36 cellular contexts compared by ENCODE assay signal in the genomic region with DNA sequence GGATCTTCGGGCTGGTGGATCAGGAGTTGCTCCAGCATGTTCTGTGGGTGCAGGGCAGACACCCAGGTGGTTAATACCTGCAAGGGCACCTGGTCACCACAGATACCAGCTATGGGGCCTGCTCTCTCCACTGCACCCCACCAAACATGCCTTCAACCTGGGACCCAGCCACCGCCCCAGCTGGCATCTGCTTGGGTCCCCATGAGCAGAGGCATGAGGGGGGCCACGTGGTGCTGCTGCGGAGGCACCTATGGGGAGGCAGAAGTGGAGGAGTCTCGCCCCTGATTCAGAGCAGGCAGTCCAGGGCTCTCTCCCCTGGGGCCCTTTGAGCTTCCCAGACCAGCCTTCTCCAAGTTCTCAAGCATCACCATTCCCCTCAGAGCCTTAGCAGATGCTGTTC. TPM values are rescaled to one million over a fixed set of nuclear protein-coding genes. Genes with fewer than 3 reads are reported as not detected.
"Had no signal": no experiment of that assay in that cellular context is flagged by ENCODE, and none has a peak within 500 bp of the region (broad histone marks: within the 10 kb centered on the region; RNA-seq: fewer than 3 reads in every experiment).

No MANE protein-coding gene starts in this region.

- H3K27ac Mint-ChIP-seq: activated B cell treated with CpG ODN at 0.5 μM for 24 hours; activated CD4-positive, alpha-beta memory T cell treated with anti-CD3 and anti-CD28 coated beads, Interleukin-2, amount 10 ng/mL, durations not matched to agents 7 days and 5 days; activated CD4-positive, alpha-beta T cell treated with anti-CD3 and anti-CD28 coated beads for 36 hours; activated CD4-positive, alpha-beta T cell treated with anti-CD3 and anti-CD28 coated beads, Interleukin-2, amount 10 ng/mL, durations not matched to agents 24 days and 14 days; activated CD8-positive, alpha-beta memory T cell treated with anti-CD3 and anti-CD28 coated beads, Interleukin-2, amount 10 ng/mL, durations not matched to agents 7 days and 5 days; activated CD8-positive, alpha-beta T cell treated with anti-CD3 and anti-CD28 coated beads, Interleukin-2, amount 10 ng/mL, durations not matched to agents 7 days and 5 days; activated naive CD4-positive, alpha-beta T cell treated with anti-CD3 and anti-CD28 coated beads, Interleukin-2, amount 10 ng/mL, durations not matched to agents 7 days and 5 days; activated naive CD4-positive, alpha-beta T cell treated with anti-CD3 and anti-CD28 coated beads, Interleukin-2, amount 50 U/mL, for 24 hours; activated naive CD8-positive, alpha-beta T cell; activated naive CD8-positive, alpha-beta T cell treated with anti-CD3 and anti-CD28 coated beads, Interleukin-2, amount 10 ng/mL, durations not matched to agents 7 days and 5 days; activated naive CD8-positive, alpha-beta T cell treated with anti-CD3 and anti-CD28 coated beads, Interleukin-2, amount 50 U/mL, for 24 hours; activated T-cell treated with anti-CD3 and anti-CD28 coated beads, Interleukin-2, amount 50 U/mL, for 24 hours; activated T-helper 2 cell treated with anti-CD3 and anti-CD28 coated beads, Interferon-gamma antibody, Interleukin-2, Interleukin-4, amounts not matched to agents 10 μg/mL and 5 μg/mL and 100 μg/mL, durations not matched to agents 14 hours and 24 hours and 36 hours; T-helper 1 cell treated with Interleukin-12 subunit alpha and Interleukin-12 subunit beta and Interleukin-4 antibody, amounts not matched to agents 30 μg/mL and 1 μg/mL, for 36 hours; T-helper 2 cell treated with Interferon-gamma antibody and Interleukin-4, amounts not matched to agents 5 μg/mL and 100 μg/mL, for 36 hours had no signal

- H3K27me3 ChIP-seq: ascending aorta had no signal

- H3K36me3 ChIP-seq: ascending aorta, cardiac muscle cell had no signal

- ATAC-seq: activated CD4-positive, alpha-beta T cell treated with anti-CD3 and anti-CD28 coated beads for 36 hours; activated CD8-positive, alpha-beta memory T cell treated with anti-CD3 and anti-CD28 coated beads, Interleukin-2, amount 10 ng/mL, durations not matched to agents 7 days and 5 days; activated CD8-positive, alpha-beta T cell treated with anti-CD3 and anti-CD28 coated beads, Interleukin-2, amount 10 ng/mL, durations not matched to agents 7 days and 5 days; activated naive CD8-positive, alpha-beta T cell treated with anti-CD3 and anti-CD28 coated beads, Interleukin-2, amount 50 U/mL, for 24 hours had no signal

- H3K27me3 Mint-ChIP-seq: activated B cell treated with CpG ODN at 0.5 μM for 24 hours; activated CD4-positive, alpha-beta T cell treated with anti-CD3 and anti-CD28 coated beads for 36 hours; activated naive CD4-positive, alpha-beta T cell treated with anti-CD3 and anti-CD28 coated beads, Interleukin-2, amount 50 U/mL, for 24 hours; activated naive CD8-positive, alpha-beta T cell; activated T-cell treated with anti-CD3 and anti-CD28 coated beads, Interleukin-2, amount 50 U/mL, for 24 hours; central memory CD8-positive, alpha-beta T cell had no signal

- H3K9me3 ChIP-seq: ascending aorta had no signal

- H3K4me3 Mint-ChIP-seq: activated B cell treated with CpG ODN at 0.5 μM for 24 hours; activated CD4-positive, alpha-beta memory T cell treated with anti-CD3 and anti-CD28 coated beads, Interleukin-2, amount 10 ng/mL, durations not matched to agents 7 days and 5 days; activated CD4-positive, alpha-beta T cell treated with anti-CD3 and anti-CD28 coated beads for 36 hours; activated CD4-positive, alpha-beta T cell treated with anti-CD3 and anti-CD28 coated beads, Interleukin-2, amount 10 ng/mL, durations not matched to agents 24 days and 14 days; activated CD8-positive, alpha-beta memory T cell treated with anti-CD3 and anti-CD28 coated beads, Interleukin-2, amount 10 ng/mL, durations not matched to agents 7 days and 5 days; activated CD8-positive, alpha-beta T cell treated with anti-CD3 and anti-CD28 coated beads, Interleukin-2, amount 10 ng/mL, durations not matched to agents 7 days and 5 days; activated naive CD4-positive, alpha-beta T cell treated with anti-CD3 and anti-CD28 coated beads, Interleukin-2, amount 10 ng/mL, durations not matched to agents 7 days and 5 days; activated naive CD4-positive, alpha-beta T cell treated with anti-CD3 and anti-CD28 coated beads, Interleukin-2, amount 50 U/mL, for 24 hours; activated naive CD8-positive, alpha-beta T cell; activated naive CD8-positive, alpha-beta T cell treated with anti-CD3 and anti-CD28 coated beads, Interleukin-2, amount 10 ng/mL, durations not matched to agents 7 days and 5 days; activated naive CD8-positive, alpha-beta T cell treated with anti-CD3 and anti-CD28 coated beads, Interleukin-2, amount 50 U/mL, for 24 hours; activated T-cell treated with anti-CD3 and anti-CD28 coated beads, Interleukin-2, amount 50 U/mL, for 24 hours; central memory CD8-positive, alpha-beta T cell; T-helper 1 cell treated with Interleukin-12 subunit alpha and Interleukin-12 subunit beta and Interleukin-4 antibody, amounts not matched to agents 30 μg/mL and 1 μg/mL, for 36 hours; T-helper 2 cell treated with Interferon-gamma antibody and Interleukin-4, amounts not matched to agents 5 μg/mL and 100 μg/mL, for 36 hours had no signal

- H3K36me3 Mint-ChIP-seq: activated CD8-positive, alpha-beta memory T cell treated with anti-CD3 and anti-CD28 coated beads, Interleukin-2, amount 10 ng/mL, durations not matched to agents 7 days and 5 days; activated naive CD4-positive, alpha-beta T cell treated with anti-CD3 and anti-CD28 coated beads, Interleukin-2, amount 10 ng/mL, durations not matched to agents 7 days and 5 days; activated naive CD4-positive, alpha-beta T cell treated with anti-CD3 and anti-CD28 coated beads, Interleukin-2, amount 50 U/mL, for 24 hours; activated naive CD8-positive, alpha-beta T cell; activated naive CD8-positive, alpha-beta T cell treated with anti-CD3 and anti-CD28 coated beads, Interleukin-2, amount 10 ng/mL, durations not matched to agents 7 days and 5 days; brain had no signal

- H3K4me3 ChIP-seq: ascending aorta, cardiac muscle cell had no signal

- DNase-seq: activated B cell treated with CpG ODN at 0.5 μM for 24 hours; activated CD4-positive, alpha-beta memory T cell treated with anti-CD3 and anti-CD28 coated beads, Interleukin-2, amount 10 ng/mL, durations not matched to agents 7 days and 5 days; activated CD4-positive, alpha-beta T cell treated with anti-CD3 and anti-CD28 coated beads for 1 hour; activated CD4-positive, alpha-beta T cell treated with anti-CD3 and anti-CD28 coated beads for 36 hours; activated CD4-positive, alpha-beta T cell treated with anti-CD3 and anti-CD28 coated beads, Interleukin-2, amount 10 ng/mL, durations not matched to agents 24 days and 14 days; activated CD4-positive, alpha-beta T cell treated with anti-CD3 and anti-CD28 coated beads, Interleukin-2, amount 50 U/mL, for 48 hours; activated CD8-positive, alpha-beta memory T cell treated with anti-CD3 and anti-CD28 coated beads for 24 hours; activated CD8-positive, alpha-beta memory T cell treated with anti-CD3 and anti-CD28 coated beads, Interleukin-2, amount 10 ng/mL, durations not matched to agents 7 days and 5 days; activated CD8-positive, alpha-beta memory T cell treated with anti-CD3 and anti-CD28 coated beads, Interleukin-2, amount 50 U/mL, for 48 hours; activated CD8-positive, alpha-beta T cell treated with anti-CD3 and anti-CD28 coated beads, Interleukin-2, amount 10 ng/mL, durations not matched to agents 7 days and 5 days; activated effector memory CD4-positive, alpha-beta T cell treated with Interleukin-2 at 50 U/mL for 16 hours; activated gamma-delta T cell; activated naive CD4-positive, alpha-beta T cell treated with anti-CD3 and anti-CD28 coated beads, Interleukin-2, amount 10 ng/mL, durations not matched to agents 7 days and 5 days; activated naive CD4-positive, alpha-beta T cell treated with Interleukin-2 at 50 U/mL for 16 hours; activated naive CD8-positive, alpha-beta T cell treated with anti-CD3 and anti-CD28 coated beads, Interleukin-2, amount 10 ng/mL, durations not matched to agents 7 days and 5 days; activated naive CD8-positive, alpha-beta T cell treated with anti-CD3 and anti-CD28 coated beads, Interleukin-2, amount 50 U/mL, for 24 hours; activated T-cell treated with anti-CD3 and anti-CD28 coated beads, Interleukin-2, amount 50 U/mL, for 24 hours; activated T-cell treated with anti-CD3 and anti-CD28 coated beads, Interleukin-2, amount 50 U/mL, for 48 hours; amygdala; anterior cingulate cortex; caudate nucleus; cerebellar nuclear complex; T-helper 1 cell; T-helper 2 cell; T-helper 9 cell had no signal

- H3K9me3 Mint-ChIP-seq: activated B cell treated with CpG ODN at 0.5 μM for 24 hours; activated CD4-positive, alpha-beta memory T cell treated with anti-CD3 and anti-CD28 coated beads, Interleukin-2, amount 10 ng/mL, durations not matched to agents 7 days and 5 days; activated CD4-positive, alpha-beta T cell treated with anti-CD3 and anti-CD28 coated beads, Interleukin-2, amount 10 ng/mL, durations not matched to agents 24 days and 14 days; activated naive CD4-positive, alpha-beta T cell treated with anti-CD3 and anti-CD28 coated beads, Interleukin-2, amount 10 ng/mL, durations not matched to agents 7 days and 5 days; activated naive CD4-positive, alpha-beta T cell treated with anti-CD3 and anti-CD28 coated beads, Interleukin-2, amount 50 U/mL, for 24 hours; activated naive CD8-positive, alpha-beta T cell treated with anti-CD3 and anti-CD28 coated beads, Interleukin-2, amount 10 ng/mL, durations not matched to agents 7 days and 5 days; activated naive CD8-positive, alpha-beta T cell treated with anti-CD3 and anti-CD28 coated beads, Interleukin-2, amount 50 U/mL, for 24 hours; activated T-cell treated with anti-CD3 and anti-CD28 coated beads, Interleukin-2, amount 50 U/mL, for 24 hours; activated T-helper 2 cell treated with anti-CD3 and anti-CD28 coated beads, Interferon-gamma antibody, Interleukin-2, Interleukin-4, amounts not matched to agents 10 μg/mL and 5 μg/mL and 100 μg/mL, durations not matched to agents 14 hours and 24 hours and 36 hours; central memory CD8-positive, alpha-beta T cell; T-helper 1 cell treated with Interleukin-12 subunit alpha and Interleukin-12 subunit beta and Interleukin-4 antibody, amounts not matched to agents 30 μg/mL and 1 μg/mL, for 36 hours; T-helper 2 cell treated with Interferon-gamma antibody and Interleukin-4, amounts not matched to agents 5 μg/mL and 100 μg/mL, for 36 hours had no signal

- H3K27ac ChIP-seq: ascending aorta, cardiac muscle cell, VCaP had no signal

RNA-seq across cellular contexts. Expression of gene AK8, which starts 2.9 kb away (rescaled TPM):
- total RNA-seq: activated CD4-positive, alpha-beta memory T cell treated with anti-CD3 and anti-CD28 coated beads, Interleukin-2, amount 10 ng/mL, durations not matched to agents 7 days and 5 days; activated CD4-positive, alpha-beta T cell treated with anti-CD3 and anti-CD28 coated beads, Interleukin-2, amount 10 ng/mL, durations not matched to agents 24 days and 14 days; activated T-helper 2 cell treated with anti-CD3 and anti-CD28 coated beads, Interferon-gamma antibody, Interleukin-2, Interleukin-4, amounts not matched to agents 10 μg/mL and 5 μg/mL and 100 μg/mL, durations not matched to agents 14 hours and 24 hours and 36 hours; ascending aorta; bronchial epithelial cell had no signal
